In genomic region chr11:65454311-65454695, GRCh38 we compare ENCODE assay signal across 8 cellular contexts. TPM values are rescaled to one million over a fixed set of nuclear protein-coding genes. Genes with fewer than 3 reads are reported as not detected.
DNase-seq lines count a peak whose midpoint lies in the region; ATAC-seq and TF ChIP-seq lines count a peak whose summit lies in the region.

No MANE protein-coding gene starts in this region.

- H3K4me3 ChIP-seq in CD8-positive, alpha-beta memory T cell (ENCODE audit: low read length): peak overlapping the region; percentile 49
- H3K4me3 ChIP-seq in Panc1 (ENCODE audit: low read depth in 2 of 2, low read length in 2 of 2) (peak overlapping the region; percentile 54 to 90), esophagus squamous epithelium (peak overlapping the region; percentile 40 to 71 (median 52)), trophoblast cell (ENCODE audit: low read depth, low read length) (no peak overlapping the region)

- H3K79me1 ChIP-seq in trophoblast cell (ENCODE audit: low read length): peaks cover 7% of the 10 kb centered on the region

- H3K9ac ChIP-seq in trophoblast cell (ENCODE audit: low read length): no peak overlapping the region

- no peak overlapping the region for H3K14ac ChIP-seq in trophoblast cell (ENCODE audit: low read length)

- H3K36me3 ChIP-seq in CD8-positive, alpha-beta memory T cell (ENCODE audit: insufficient read depth, low read length): no peaks in the 10 kb centered on the region
- H3K36me3 ChIP-seq in Panc1 (ENCODE audit: control insufficient read depth, insufficient read depth, low read length) (no peaks in the 10 kb centered on the region; the same call in 1 of the 2 replicates), esophagus squamous epithelium (no peaks in the 10 kb centered on the region), trophoblast cell (ENCODE audit: control insufficient read depth in 1 of 2, insufficient read depth in 2 of 2, low read length in 2 of 2) (no peaks in the 10 kb centered on the region)

- no peak overlapping the region for H3K4ac ChIP-seq in trophoblast cell (ENCODE audit: low read depth, low read length)

- intact Hi-C loops in Panc1 (cut with micrococcal nuclease; ENCODE audit: unreplicated experiment) (no loop called here), esophagus squamous epithelium (cut with DNase I) (no loop called here)

- peak overlapping the region; percentile 85 to 93 (median 89) for H3K4me3 Mint-ChIP-seq in CD8-positive, alpha-beta memory T cell

- no peak for ATAC-seq in Panc1
- no peak for ATAC-seq in GM21390 (IDR thresholded peaks at IDR 0.05; ENCODE audit: unreplicated experiment)
- no peak for ATAC-seq in HG03571 (IDR thresholded peaks at IDR 0.05; ENCODE audit: unreplicated experiment)

- 30 to 41% methylated on average over 7 to 10 of the region's 10 CpGs for WGBS in esophagus squamous epithelium, 2 donors
- WGBS in trophoblast cell (ENCODE audit: extremely low coverage, insufficient coverage, insufficient read length): no CpG with 5 or more reads among the region's 10 CpGs

- no peak for TF ChIP-seq POLR2A in esophagus squamous epithelium (IDR thresholded peaks at IDR 0.05)

- TF ChIP-seq CTCF in Panc1 (IDR thresholded peaks at IDR 0.05) (no peak), esophagus squamous epithelium (IDR thresholded peaks at IDR 0.05) (no peak)

- H4K8ac ChIP-seq in trophoblast cell (ENCODE audit: low read depth, low read length): no peak overlapping the region

- no peak overlapping the region for H3K18ac ChIP-seq in trophoblast cell (ENCODE audit: low read length)

- H3K36me3 Mint-ChIP-seq in CD8-positive, alpha-beta memory T cell: peaks cover 0 to 1% (median 0%) of the 10 kb centered on the region in 3 donors

- peak overlapping the region; percentile 58 for H3K27ac ChIP-seq in CD8-positive, alpha-beta memory T cell (ENCODE audit: low read depth, low read length)
- H3K27ac ChIP-seq in Panc1 (ENCODE audit: low read length) (peak overlapping the region; percentile 92), esophagus squamous epithelium (peak overlapping the region; percentile 85 to 93 (median 92)), trophoblast cell (ENCODE audit: low read depth, low read length) (no peak overlapping the region)

- H3K4me1 Mint-ChIP-seq in CD8-positive, alpha-beta memory T cell: peaks cover 13 to 26% (median 23%) of the 10 kb centered on the region in 3 donors

- CTCF ChIA-PET in CD8-positive, alpha-beta memory T cell (lab: Charles Lee): no interaction called here
- CTCF ChIA-PET in Panc1 (lab: Charles Lee): no interaction called here

- no peak overlapping the region for H3K23ac ChIP-seq in trophoblast cell (ENCODE audit: low read length)

- no peak overlapping the region for H4K12ac ChIP-seq in trophoblast cell (ENCODE audit: low read depth, low read length)

- H3K4me2 ChIP-seq in trophoblast cell (ENCODE audit: low read length): peak overlapping the region; percentile 66

- POLR2A ChIA-PET in CD8-positive, alpha-beta memory T cell (lab: Charles Lee): no interaction called here
- POLR2A ChIA-PET in Panc1 (lab: Charles Lee): interaction anchor here (0.7 kb wide), 1 partner anchor 14 kb away, joined by 6 read pairs; no protein-coding TSS in a partner anchor

- no peak overlapping the region for H2AK5ac ChIP-seq in trophoblast cell (ENCODE audit: low read length)

- no TSS peak for BruUV-seq in Panc1 (replicated peaks; lab: Mats Ljungman, UMichigan)

- no peaks in the 10 kb centered on the region for H3K27me3 ChIP-seq in CD8-positive, alpha-beta memory T cell (ENCODE audit: insufficient read depth, low read length, poor library complexity, severe bottlenecking)
- no peaks in the 10 kb centered on the region for H3K27me3 ChIP-seq in Panc1 (ENCODE audit: control insufficient read depth, insufficient read depth, low read length)
- H3K27me3 ChIP-seq in esophagus squamous epithelium: no peaks in the 10 kb centered on the region
- no peaks in the 10 kb centered on the region for H3K27me3 ChIP-seq in trophoblast cell (ENCODE audit: insufficient read depth, low read length)

- no peak overlapping the region for H2BK5ac ChIP-seq in trophoblast cell (ENCODE audit: low read depth, low read length, poor library complexity)

- H3K4me1 ChIP-seq in CD8-positive, alpha-beta memory T cell (ENCODE audit: insufficient read depth, low read length): peaks cover 5% of the 10 kb centered on the region
- peaks cover 29% of the 10 kb centered on the region for H3K4me1 ChIP-seq in Panc1 (ENCODE audit: control insufficient read depth, insufficient read depth, low read length)
- peaks cover 7 to 39% (median 22%) of the 10 kb centered on the region in 3 donors for H3K4me1 ChIP-seq in esophagus squamous epithelium
- peaks cover 0 to 3% of the 10 kb centered on the region in 2 experiments for H3K4me1 ChIP-seq in trophoblast cell (ENCODE audit: control insufficient read depth in 1 of 2, insufficient read depth in 2 of 2, low read length in 2 of 2)

- peaks cover 3% of the 10 kb centered on the region for H3K79me2 ChIP-seq in trophoblast cell (ENCODE audit: control insufficient read depth, insufficient read depth, low read length, poor library complexity)

- H3K9me3 ChIP-seq in CD8-positive, alpha-beta memory T cell (ENCODE audit: low read length): no peaks in the 10 kb centered on the region
- H3K9me3 ChIP-seq in Panc1 (ENCODE audit: control insufficient read depth, insufficient read depth, low read depth, low read length) (no peaks in the 10 kb centered on the region), esophagus squamous epithelium (no peaks in the 10 kb centered on the region), trophoblast cell (ENCODE audit: insufficient read depth, low read depth, low read length) (peaks cover 4% of the 10 kb centered on the region)

- peak in 1 of 5 donors; percentile 36 for DNase-seq in CD8-positive, alpha-beta memory T cell
- DNase-seq in Panc1 (ENCODE audit: low read depth, low spot score): no peak
- DNase-seq in esophagus squamous epithelium (lab: John Stamatoyannopoulos, UW): no peak
- DNase-seq in trophoblast cell: peak in 1 of 2 donors; percentile 54
- no peak for DNase-seq in HuH-7 (ENCODE audit: low spot score)
- DNase-seq in iPS-NIHi11 (ENCODE audit: low spot score): no peak

- no peak overlapping the region for H2BK120ac ChIP-seq in trophoblast cell (ENCODE audit: insufficient read depth, low read length, poor library complexity)

- no peak overlapping the region for H2AFZ ChIP-seq in trophoblast cell (ENCODE audit: insufficient read depth, low read length, poor library complexity)

- in situ Hi-C loops in Panc1 (cut with HindIII; ENCODE audit: low pct_unique_long_range_greater_than_20kb, low sequenced_read_pairs): no loop called here

- H3K9me3 Mint-ChIP-seq in CD8-positive, alpha-beta memory T cell: no peaks in the 10 kb centered on the region

- H2BK12ac ChIP-seq in trophoblast cell (ENCODE audit: low read length): no peak overlapping the region

- no peaks in the 10 kb centered on the region for H3K27me3 Mint-ChIP-seq in CD8-positive, alpha-beta memory T cell

- no peak overlapping the region for H4K91ac ChIP-seq in trophoblast cell (ENCODE audit: low read depth, low read length)

- H3K27ac Mint-ChIP-seq in CD8-positive, alpha-beta memory T cell: peak overlapping the region in 5 of 8 donors; percentile 79 to 93 (median 84)

RNA-seq across cellular contexts. Expression of gene NEAT1, which starts 31.7 kb away (rescaled TPM):
- total RNA-seq in CD8-positive, alpha-beta memory T cell: 100 to 1,000 TPM; 196 to 204 TPM
- 2.7 TPM for polyA plus RNA-seq in CD8-positive, alpha-beta memory T cell
- total RNA-seq in Panc1 (2021; ENCODE audit: unreplicated experiment) (731 TPM), esophagus squamous epithelium (100 to 1,000 TPM in 3 of 4 donors, 10 to 100 TPM in 1; 30.6 to 705 (median 357) TPM)
- polyA plus RNA-seq in Panc1 (2012; ENCODE audit: insufficient read length): 190 TPM
- polyA plus RNA-seq in trophoblast cell (2013): 11.1 and 12.7 TPM in 2 replicates

RNA-seq across cellular contexts. Expression of gene MALAT1, which starts 44.5 kb away (rescaled TPM):
- total RNA-seq in CD8-positive, alpha-beta memory T cell: 1,000 to 10,000 TPM; 4,639 to 4,912 TPM
- 2,529 TPM for polyA plus RNA-seq in CD8-positive, alpha-beta memory T cell
- 13,645 TPM for total RNA-seq in Panc1 (2021; ENCODE audit: unreplicated experiment)
- 690 TPM for polyA plus RNA-seq in Panc1 (2012; ENCODE audit: insufficient read length)
- total RNA-seq in esophagus squamous epithelium: over 10,000 TPM in 2 of 4 donors, 1,000 to 10,000 TPM in 2; 1,739 to 13,677 (median 9,435) TPM
- polyA plus RNA-seq in trophoblast cell (2013): 597 and 615 TPM in 2 replicates
